19 cellular contexts compared by ENCODE assay signal in the genomic region with DNA sequence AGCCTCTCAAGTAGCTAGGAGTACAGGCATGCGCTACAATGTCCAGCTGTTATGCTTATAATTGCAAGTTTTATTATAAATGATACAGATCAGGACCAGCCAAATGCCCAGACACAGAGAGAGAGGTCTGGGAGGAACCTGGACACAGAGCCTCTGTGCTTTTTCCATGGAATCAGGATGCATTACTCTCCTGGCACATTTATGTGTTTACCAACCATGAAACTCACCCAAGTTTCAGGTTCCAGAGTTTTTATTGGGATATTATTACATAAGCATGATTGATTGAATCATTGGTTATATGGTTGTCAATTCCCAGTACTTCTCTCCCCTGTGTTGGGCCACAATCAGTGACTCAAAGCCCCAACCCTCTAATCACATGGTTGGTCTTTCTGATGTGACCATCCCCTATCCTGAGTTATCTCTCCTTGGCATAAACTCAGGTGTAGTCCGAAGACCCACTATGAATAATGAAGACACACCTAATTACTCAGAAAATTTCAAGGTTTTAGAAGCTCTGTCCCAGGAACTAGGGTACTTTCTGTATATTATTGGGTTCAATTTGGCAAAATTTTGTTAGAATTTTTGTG. TPM values are rescaled to one million over a fixed set of nuclear protein-coding genes. Genes with fewer than 3 reads are reported as not detected.
DNase-seq lines count a peak whose midpoint lies in the region; ATAC-seq and TF ChIP-seq lines count a peak whose summit lies in the region.
"Had no signal": no experiment of that assay in that cellular context is flagged by ENCODE, and none has a peak within 500 bp of the region (broad histone marks: within the 10 kb centered on the region; RNA-seq: fewer than 3 reads in every experiment).

No MANE protein-coding gene starts in this region.

- no TSS peak for BruUV-seq in PC-3 (replicated peaks; lab: Mats Ljungman, UMichigan)

- no peaks in the 10 kb centered on the region for H3F3A ChIP-seq in PC-3 (ENCODE audit: low read length, unreplicated experiment)

- no peaks in the 10 kb centered on the region for H3K27me3 ChIP-seq in PC-3 (ENCODE audit: low read length)

- DNase-seq in HEK293T (ENCODE audit: extremely low spot score), result no peak
- no peak for DNase-seq in PC-3
- no peak for DNase-seq in neural crest cell (ENCODE audit: low read depth, low spot score)
- no peak for DNase-seq in epidermal melanocyte (ENCODE audit: insufficient read length, low spot score)
- no peak for DNase-seq in islet precursor cell
- DNase-seq: 8988T; ACHN; C1 segment of cervical spinal cord; Caco-2; CD4-positive, CD25-positive, alpha-beta regulatory T cell; CD8-positive, alpha-beta T cell; DMS153; DND-41; H9 had no signal

- no peaks in the 10 kb centered on the region for H4K20me1 ChIP-seq in PC-3 (ENCODE audit: low read length)

- intact Hi-C loops in PC-3 (cut with micrococcal nuclease), result no loop called here

- CTCF ChIA-PET in HEK293T (lab: Yijun Ruan, JAX) (no interaction called here), PC-3 (lab: Charles Lee) (no interaction called here)

- no peaks in the 10 kb centered on the region for H3K36me3 ChIP-seq in PC-3 (ENCODE audit: low read depth, low read length)

- H3K9me3 ChIP-seq in PC-3 (ENCODE audit: low read length), result no peaks in the 10 kb centered on the region
- H3K9me3 ChIP-seq: A549, Caco-2 had no signal

- no peaks in the 10 kb centered on the region for H3K9me2 ChIP-seq in PC-3 (replicated peaks; ENCODE audit: low read length)

- H3K79me2 ChIP-seq in PC-3 (ENCODE audit: low read length), result no peaks in the 10 kb centered on the region

- H3K4me2 ChIP-seq in PC-3 (ENCODE audit: low read length), result no peak overlapping the region
- H3K4me2 ChIP-seq: A549, GM23338 had no signal

- no peaks in the 10 kb centered on the region for H3K27me3 Mint-ChIP-seq in neural crest cell (ENCODE audit: low read depth)

- H3K9me3 Mint-ChIP-seq in neural crest cell, result peaks cover 2% of the 10 kb centered on the region
- H3K9me3 Mint-ChIP-seq: GM23338, H9 had no signal

- peak overlapping the region; percentile 33; the same call in 1 of the 2 replicates for H3K27ac ChIP-seq in C4-2B
- H3K27ac ChIP-seq in PC-3 (ENCODE audit: low read length), result no peak overlapping the region
- H3K27ac ChIP-seq: A549 had no signal

- no peak for TF ChIP-seq CTCF in C4-2B (conservative IDR thresholded peaks at IDR 0.05)
- TF ChIP-seq CTCF in PC-3 (conservative IDR thresholded peaks at IDR 0.05; ENCODE audit: low read depth, low read length), result no peak
- TF ChIP-seq CTCF in neural crest cell (conservative IDR thresholded peaks at IDR 0.05), result no peak

- H2AFZ ChIP-seq in PC-3 (ENCODE audit: low read length), result no peak overlapping the region
- H2AFZ ChIP-seq: GM23338 had no signal

- POLR2A ChIA-PET in HEK293T (lab: Yijun Ruan, JAX), result no interaction called here
- POLR2A ChIA-PET in PC-3 (lab: Charles Lee; ENCODE audit: unreplicated experiment), result no interaction called here

- no peak overlapping the region for H3K9ac ChIP-seq in PC-3 (ENCODE audit: low read length)

- peak overlapping the region; percentile 19 for H3K27ac Mint-ChIP-seq in neural crest cell (ENCODE audit: unreplicated experiment)
- H3K27ac Mint-ChIP-seq: CD4-positive, CD25-positive, alpha-beta regulatory T cell; CD8-positive, alpha-beta T cell; GM23338; H9 had no signal

- H3K4me3 ChIP-seq in PC-3 (ENCODE audit: low read length), result no peak overlapping the region
- H3K4me3 ChIP-seq: A549, GM23338 had no signal

- peaks cover 12% of the 10 kb centered on the region for H3K36me3 Mint-ChIP-seq in neural crest cell (ENCODE audit: low read depth)

- no peaks in the 10 kb centered on the region for H3K4me1 Mint-ChIP-seq in neural crest cell
- H3K4me1 Mint-ChIP-seq: H9 had no signal

- H3K4me1 ChIP-seq in PC-3 (ENCODE audit: insufficient read depth, low read length), result no peaks in the 10 kb centered on the region
- H3K4me1 ChIP-seq: A549, Caco-2 had no signal

- H3K4me3 Mint-ChIP-seq in neural crest cell, result no peak overlapping the region
- H3K4me3 Mint-ChIP-seq: CD4-positive, CD25-positive, alpha-beta regulatory T cell; CD8-positive, alpha-beta T cell; GM23338; H9 had no signal

- ATAC-seq in PC-3 (peak; percentile 20; the same call in 1 of the 2 replicates), GM21526 (IDR thresholded peaks at IDR 0.05; ENCODE audit: low FRiP score, unreplicated experiment) (no peak)
- ATAC-seq: A549; CD8-positive, alpha-beta T cell; GM23338; HCT116 had no signal

TF ChIP-seq in HEK293T, 16 proteins besides CTCF, POLR2A, EP300 and RAD21:
- TF ChIP-seq PKNOX1 (IDR thresholded peaks at IDR 0.05) (peak; percentile 57), LEF1 (IDR thresholded peaks at IDR 0.05; ENCODE audit: borderline replicate concordance) (no peak), HDGF (IDR thresholded peaks at IDR 0.05; ENCODE audit: borderline replicate concordance) (no peak), SP1 (IDR thresholded peaks at IDR 0.05) (no peak), TARDBP (IDR thresholded peaks at IDR 0.05) (no peak)

RNA-seq across cellular contexts. Expression of gene MXI1, which starts 30.6 kb away (rescaled TPM):
- total RNA-seq in PC-3 (2014; rRNA removed) (15.6 and 18.0 TPM in 2 replicates), neural crest cell (18.6 and 20.6 TPM in 2 replicates)
